ENCODE assay signal across 11 cellular contexts in the genomic region with DNA sequence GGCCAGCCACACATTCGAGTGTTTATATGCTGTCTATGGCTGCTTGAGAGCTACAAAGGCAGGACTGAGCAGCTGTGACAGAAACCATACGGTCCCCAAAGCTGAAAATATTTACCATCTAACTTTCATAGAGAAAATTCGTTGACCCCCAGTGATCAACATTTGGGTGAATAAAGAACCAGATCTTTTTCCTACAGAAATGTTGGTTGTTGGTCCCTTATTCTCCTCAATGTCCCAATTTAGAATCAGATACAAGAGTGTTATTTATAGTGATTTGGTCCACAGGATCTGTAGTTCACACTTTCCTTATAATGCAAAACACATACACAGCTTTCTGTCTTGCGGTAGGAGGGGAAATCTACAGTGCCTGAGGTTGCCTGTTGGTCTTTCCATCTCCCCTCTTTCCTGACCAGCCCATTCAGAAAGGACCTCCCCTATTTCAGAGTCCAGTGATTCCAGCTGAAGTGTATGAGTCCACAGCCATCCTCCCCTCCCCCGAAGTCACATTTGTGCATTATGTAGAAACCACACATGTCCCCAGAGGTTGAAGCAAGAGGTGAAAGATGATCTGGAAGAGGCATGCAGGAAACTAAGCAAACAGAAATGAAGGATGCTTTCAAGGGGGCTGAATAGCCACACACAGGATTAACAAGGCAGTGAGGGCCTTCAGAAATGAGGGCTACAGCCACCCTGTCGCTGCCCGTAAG.
A peak's percentile ranks its signal among the peaks of the same experiment; 100 is the strongest.
DNase-seq lines count a peak whose midpoint lies in the region; ATAC-seq, FAIRE-seq and TF ChIP-seq lines count a peak whose summit lies in the region.
"Had no signal": no experiment of that assay in that cellular context is flagged by ENCODE, and none has a peak within 500 bp of the region (broad histone marks: within the 10 kb centered on the region; RNA-seq: fewer than 3 reads in every experiment).

No MANE protein-coding gene starts in this region.

- ATAC-seq in GM19467 (IDR thresholded peaks at IDR 0.05; ENCODE audit: unreplicated experiment) = peak; percentile 55

- H3K4me3 ChIP-seq in AG10803 (ENCODE audit: low read length) (no peak overlapping the region), fibroblast of mammary gland (ENCODE audit: control insufficient read depth, low read depth, low read length) (no peak overlapping the region)
- H3K4me3 ChIP-seq: HAP-1 had no signal

- peak; percentile 56 for DNase-seq in AG10803 (ENCODE audit: low read depth)
- DNase-seq in NCI-H187 (lab: John Stamatoyannopoulos, UW) = peak; percentile 53 to 78
- DNase-seq in fibroblast of mammary gland (ENCODE audit: low read depth) = peak; percentile 84
- DNase-seq in mesenteric fat pad (ENCODE audit: low spot score) = no peak
- DNase-seq in H54 (ENCODE audit: insufficient read length, low spot score) = no peak
- no peak for DNase-seq in HuH-7 (ENCODE audit: low spot score)
- DNase-seq in stimulated activated CD4-positive, alpha-beta T cell treated with anti-CD3 and anti-CD28 coated beads, Interleukin-4, amount 100 ng/mL, for 4 hours = no peak
- DNase-seq: CD4-positive, CD25-positive, alpha-beta regulatory T cell; NCI-H774 had no signal

- no peak for TF ChIP-seq POLR2A in H54 (IDR thresholded peaks at IDR 0.05; ENCODE audit: low read depth, low read length)

- no peak for FAIRE-seq in H54 (lab: Jason Lieb, UNC)

- no peak for TF ChIP-seq CTCF in AG10803 (conservative IDR thresholded peaks at IDR 0.05; ENCODE audit: low read length)
- no peak for TF ChIP-seq CTCF in fibroblast of mammary gland (conservative IDR thresholded peaks at IDR 0.05; ENCODE audit: control insufficient read depth, insufficient read depth, low read depth, low read length)

Comparison
In these comparisons a context has a peak if more than half of its experiments do, and no peak if none do; other contexts are left out.
1. DNase-seq: peak in AG10803 (single experiment), NCI-H187 (2 of 2) and fibroblast of mammary gland (single experiment); none in mesenteric fat pad (single experiment), H54 (single experiment), HuH-7 (single experiment) and stimulated activated CD4-positive, alpha-beta T cell treated with anti-CD3 and anti-CD28 coated beads, Interleukin-4, amount 100 ng/mL, for 4 hours (0 of 2).